In genomic region chrX:134566506-134566905, GRCh38 we compare ENCODE assay signal across 1 cellular context.
A peak's percentile ranks its signal among the peaks of the same experiment; 100 is the strongest.
TF ChIP-seq lines count a peak whose summit lies in the region.

No MANE protein-coding gene starts in this region.

TF ChIP-seq in K562, 482 proteins besides CTCF, POLR2A, EP300 and RAD21:
- TF ChIP-seq ZNF146 (CRISPR knock-in tag; IDR thresholded peaks at IDR 0.05; ENCODE audit: unreplicated experiment) (no peak), MLX (CRISPR knock-in tag; conservative IDR thresholded peaks at IDR 0.05) (no peak), NR2C2 (CRISPR knock-in tag; IDR thresholded peaks at IDR 0.05) (no peak), NR2C2 (tag; IDR thresholded peaks at IDR 0.05) (peak; percentile 24; the same call in 1 of the 2 replicates), MAFG (tag; conservative IDR thresholded peaks at IDR 0.05) (no peak), GABPA (tag; conservative IDR thresholded peaks at IDR 0.05; ENCODE audit: low read depth) (peak; percentile 32; the same call in 1 of the 2 replicates), POLR2B (IDR thresholded peaks at IDR 0.05; ENCODE audit: low read depth, partially characterized antibody) (no peak), ZBTB49 (CRISPR knock-in tag; IDR thresholded peaks at IDR 0.05; ENCODE audit: borderline replicate concordance) (no peak), KDM2B (CRISPR knock-in tag; IDR thresholded peaks at IDR 0.05) (no peak), KHSRP (IDR thresholded peaks at IDR 0.05) (no peak), BCOR (IDR thresholded peaks at IDR 0.05) (no peak), SPI1 (IDR thresholded peaks at IDR 0.05; ENCODE audit: borderline replicate concordance, low read depth, low read length) (peak; percentile 13; the same call in 1 of the 2 replicates)
